ENCODE assay signal across 1 cellular context in the genomic region with DNA sequence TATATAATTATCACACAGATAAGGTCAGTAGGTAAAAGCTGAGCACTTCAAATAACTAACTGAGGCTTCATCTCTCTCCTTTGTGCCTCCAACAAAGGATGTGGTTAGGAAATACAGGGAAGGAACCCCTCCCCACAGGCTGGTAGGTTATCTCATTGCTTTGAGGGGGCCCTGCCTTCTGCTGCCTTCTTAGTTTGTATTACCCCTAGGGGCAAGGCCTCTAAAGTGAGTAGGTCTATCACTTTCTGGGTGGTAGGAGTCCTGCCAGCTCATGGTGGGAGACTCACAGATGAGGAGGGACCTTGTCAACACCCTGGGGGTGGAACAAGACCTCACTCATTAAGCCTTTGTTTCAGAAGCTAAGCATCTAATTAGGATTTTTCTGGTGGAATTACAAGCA.
TF ChIP-seq lines count a peak whose summit lies in the region.

No MANE protein-coding gene starts in this region.

TF ChIP-seq in HepG2, 621 proteins besides CTCF, POLR2A, EP300 and RAD21:
- TF ChIP-seq, protein P1, sequence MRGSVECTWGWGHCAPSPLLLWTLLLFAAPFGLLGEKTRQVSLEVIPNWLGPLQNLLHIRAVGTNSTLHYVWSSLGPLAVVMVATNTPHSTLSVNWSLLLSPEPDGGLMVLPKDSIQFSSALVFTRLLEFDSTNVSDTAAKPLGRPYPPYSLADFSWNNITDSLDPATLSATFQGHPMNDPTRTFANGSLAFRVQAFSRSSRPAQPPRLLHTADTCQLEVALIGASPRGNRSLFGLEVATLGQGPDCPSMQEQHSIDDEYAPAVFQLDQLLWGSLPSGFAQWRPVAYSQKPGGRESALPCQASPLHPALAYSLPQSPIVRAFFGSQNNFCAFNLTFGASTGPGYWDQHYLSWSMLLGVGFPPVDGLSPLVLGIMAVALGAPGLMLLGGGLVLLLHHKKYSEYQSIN (CRISPR knock-in tag; IDR thresholded peaks at IDR 0.05; ENCODE audit: borderline replicate concordance), result no peak
- TF ChIP-seq MAFG (CRISPR knock-in tag; IDR thresholded peaks at IDR 0.05), result no peak
- no peak for TF ChIP-seq BCL6 (CRISPR knock-in tag; IDR thresholded peaks at IDR 0.05)
- no peak for TF ChIP-seq ZNF280D (CRISPR knock-in tag; IDR thresholded peaks at IDR 0.05)
- TF ChIP-seq ZNF543 (CRISPR knock-in tag; IDR thresholded peaks at IDR 0.05), result no peak
- no peak for TF ChIP-seq GTF2F1 (IDR thresholded peaks at IDR 0.05; ENCODE audit: low read length)
